ENCODE assay signal across 13 cellular contexts in genomic region chr10:12470719-12471118, GRCh38.
"Had no signal": no experiment of that assay in that cellular context is flagged by ENCODE, and none has a peak within 500 bp of the region (broad histone marks: within the 10 kb centered on the region; RNA-seq: fewer than 3 reads in every experiment).

No MANE protein-coding gene starts in this region.

- H3K9me3 Mint-ChIP-seq: activated naive CD4-positive, alpha-beta T cell treated with anti-CD3 and anti-CD28 coated beads, Interleukin-2, amount 50 U/mL, for 24 hours; effector memory CD8-positive, alpha-beta T cell; stimulated activated effector memory CD8-positive, alpha-beta T cell treated with anti-CD3 and anti-CD28 coated beads, Interleukin-12 subunit alpha, Interleukin-12 subunit beta, amount 100 ng/mL, for 72 hours had no signal

- H3K27ac Mint-ChIP-seq: activated naive CD4-positive, alpha-beta T cell treated with anti-CD3 and anti-CD28 coated beads, Interleukin-2, amount 50 U/mL, for 24 hours; effector memory CD8-positive, alpha-beta T cell; stimulated activated effector memory CD8-positive, alpha-beta T cell treated with anti-CD3 and anti-CD28 coated beads, Interleukin-12 subunit alpha, Interleukin-12 subunit beta, amount 100 ng/mL, for 72 hours had no signal

- H2AFZ ChIP-seq: parathyroid adenoma had no signal

- DNase-seq: activated CD4-positive, alpha-beta T cell treated with anti-CD3 and anti-CD28 coated beads for 48 hours; central memory CD4-positive, alpha-beta T cell; cortex of kidney; effector memory CD8-positive, alpha-beta T cell; hippocampal formation; small intestine; substantia nigra; upper lobe of left lung had no signal

- H3K27me3 ChIP-seq: right atrium auricular region, upper lobe of left lung had no signal

- H3K79me2 ChIP-seq: parathyroid adenoma had no signal

- H3K4me3 ChIP-seq: lung, right atrium auricular region, upper lobe of left lung had no signal

- H3K9ac ChIP-seq: parathyroid adenoma had no signal

- H3K27me3 Mint-ChIP-seq: activated naive CD4-positive, alpha-beta T cell treated with anti-CD3 and anti-CD28 coated beads, Interleukin-2, amount 50 U/mL, for 24 hours; effector memory CD8-positive, alpha-beta T cell had no signal

- H3K27ac ChIP-seq: parathyroid adenoma, right atrium auricular region, upper lobe of left lung had no signal

- H3K4me1 ChIP-seq: parathyroid adenoma had no signal

- H3K4me3 Mint-ChIP-seq: activated naive CD4-positive, alpha-beta T cell treated with anti-CD3 and anti-CD28 coated beads, Interleukin-2, amount 50 U/mL, for 24 hours; effector memory CD8-positive, alpha-beta T cell; stimulated activated effector memory CD8-positive, alpha-beta T cell treated with anti-CD3 and anti-CD28 coated beads, Interleukin-12 subunit alpha, Interleukin-12 subunit beta, amount 100 ng/mL, for 72 hours had no signal

- H3K9me3 ChIP-seq: right atrium auricular region, upper lobe of left lung had no signal

- H3K36me3 Mint-ChIP-seq: activated naive CD4-positive, alpha-beta T cell treated with anti-CD3 and anti-CD28 coated beads, Interleukin-2, amount 50 U/mL, for 24 hours; stimulated activated effector memory CD8-positive, alpha-beta T cell treated with anti-CD3 and anti-CD28 coated beads, Interleukin-12 subunit alpha, Interleukin-12 subunit beta, amount 100 ng/mL, for 72 hours had no signal

- ATAC-seq: effector memory CD8-positive, alpha-beta T cell; stimulated activated effector memory CD8-positive, alpha-beta T cell treated with anti-CD3 and anti-CD28 coated beads, Interleukin-12 subunit alpha, Interleukin-12 subunit beta, amount 100 ng/mL, for 72 hours had no signal

- H3K36me3 ChIP-seq: right atrium auricular region, upper lobe of left lung had no signal
